25 cellular contexts compared by ENCODE assay signal in genomic region chr2:505931-506330, GRCh38.
"Had no signal": no experiment of that assay in that cellular context is flagged by ENCODE, and none has a peak within 500 bp of the region (broad histone marks: within the 10 kb centered on the region; RNA-seq: fewer than 3 reads in every experiment).

No MANE protein-coding gene starts in this region.

- H3K9me3 Mint-ChIP-seq: activated naive CD8-positive, alpha-beta T cell treated with anti-CD3 and anti-CD28 coated beads, Interleukin-2, amount 50 U/mL, for 24 hours; activated T-helper 1 cell treated with anti-CD3 and anti-CD28 coated beads, Interleukin-12 subunit alpha, Interleukin-12 subunit beta, Interleukin-2, Interleukin-4 antibody, amounts not matched to agents 30 ng/mL and 10 ng/mL and 1 ng/mL, durations not matched to agents 14 hours and 24 hours and 36 hours; T-helper 2 cell treated with Interferon-gamma antibody and Interleukin-4, amounts not matched to agents 5 μg/mL and 100 μg/mL, for 36 hours had no signal

- H3K27ac ChIP-seq: cardiac muscle cell, esophagus muscularis mucosa, lower lobe of right lung, pancreas, VCaP had no signal

- ATAC-seq: activated CD8-positive, alpha-beta T cell treated with anti-CD3 and anti-CD28 coated beads, Interleukin-2, amount 10 ng/mL, durations not matched to agents 7 days and 5 days; activated naive CD8-positive, alpha-beta T cell treated with anti-CD3 and anti-CD28 coated beads, Interleukin-2, amount 50 U/mL, for 24 hours; left lobe of liver; lower lobe of right lung; pancreas; sciatic nerve; T-cell had no signal

- H3K9me3 ChIP-seq: esophagus muscularis mucosa, lower lobe of right lung, pancreas had no signal

- H3K4me1 Mint-ChIP-seq: activated naive CD8-positive, alpha-beta T cell treated with anti-CD3 and anti-CD28 coated beads, Interleukin-2, amount 50 U/mL, for 24 hours; T-cell had no signal

- H3K4me1 ChIP-seq: esophagus muscularis mucosa, lower lobe of right lung, pancreas had no signal

- H3K27ac Mint-ChIP-seq: activated CD8-positive, alpha-beta T cell treated with anti-CD3 and anti-CD28 coated beads, Interleukin-2, amount 10 ng/mL, durations not matched to agents 7 days and 5 days; activated naive CD8-positive, alpha-beta T cell treated with anti-CD3 and anti-CD28 coated beads, Interleukin-2, amount 50 U/mL, for 24 hours; activated T-helper 1 cell treated with anti-CD3 and anti-CD28 coated beads, Interleukin-12 subunit alpha, Interleukin-12 subunit beta, Interleukin-2, Interleukin-4 antibody, amounts not matched to agents 30 ng/mL and 10 ng/mL and 1 ng/mL, durations not matched to agents 14 hours and 24 hours and 36 hours; dendritic cell treated with granulocyte-macrophage colony-stimulating factor and Interleukin-4, amounts not matched to agents 40 ng/mL and 50 ng/mL, for 4 days; naive B cell; T-cell; T-helper 2 cell treated with Interferon-gamma antibody and Interleukin-4, amounts not matched to agents 5 μg/mL and 100 μg/mL, for 36 hours had no signal

- H3K27me3 ChIP-seq: cardiac muscle cell, pancreas had no signal

- H3K27me3 Mint-ChIP-seq: dendritic cell treated with granulocyte-macrophage colony-stimulating factor and Interleukin-4, amounts not matched to agents 40 ng/mL and 50 ng/mL, for 4 days had no signal

- H3K4me3 ChIP-seq: cardiac muscle cell, esophagus muscularis mucosa, lower lobe of right lung, pancreas had no signal

- H3K36me3 ChIP-seq: cardiac muscle cell, esophagus muscularis mucosa, lower lobe of right lung, pancreas had no signal

- H3K36me3 Mint-ChIP-seq: naive B cell, T-cell had no signal

- H3K4me3 Mint-ChIP-seq: activated CD8-positive, alpha-beta T cell treated with anti-CD3 and anti-CD28 coated beads, Interleukin-2, amount 10 ng/mL, durations not matched to agents 7 days and 5 days; activated naive CD8-positive, alpha-beta T cell treated with anti-CD3 and anti-CD28 coated beads, Interleukin-2, amount 50 U/mL, for 24 hours; activated T-helper 1 cell treated with anti-CD3 and anti-CD28 coated beads, Interleukin-12 subunit alpha, Interleukin-12 subunit beta, Interleukin-2, Interleukin-4 antibody, amounts not matched to agents 30 ng/mL and 10 ng/mL and 1 ng/mL, durations not matched to agents 14 hours and 24 hours and 36 hours; dendritic cell treated with granulocyte-macrophage colony-stimulating factor and Interleukin-4, amounts not matched to agents 40 ng/mL and 50 ng/mL, for 4 days; naive B cell; T-cell; T-helper 2 cell treated with Interferon-gamma antibody and Interleukin-4, amounts not matched to agents 5 μg/mL and 100 μg/mL, for 36 hours had no signal

- DNase-seq: activated CD4-positive, alpha-beta T cell treated with anti-CD3 and anti-CD28 coated beads, Interleukin-2, amount 50 U/mL, for 1 hour; activated CD4-positive, CD25-positive, alpha-beta regulatory T cell treated with anti-CD3 and anti-CD28 coated beads, Interleukin-2, amount 50 U/mL, for 72 hours; activated CD8-positive, alpha-beta T cell treated with anti-CD3 and anti-CD28 coated beads, Interleukin-2, amount 10 ng/mL, durations not matched to agents 7 days and 5 days; activated gamma-delta T cell; activated naive CD4-positive, alpha-beta T cell treated with anti-CD3 and anti-CD28 coated beads, Interleukin-2, amount 50 U/mL, for 16 hours; activated naive CD8-positive, alpha-beta T cell treated with anti-CD3 and anti-CD28 coated beads, Interleukin-2, amount 50 U/mL, for 24 hours; effector memory CD4-positive, alpha-beta T cell; hypothalamus; kidney; lower lobe of right lung; mesendoderm; naive B cell; pancreas; small intestine; stimulated activated CD4-positive, alpha-beta T cell treated with anti-CD3 and anti-CD28 coated beads, Interleukin-4, amount 100 ng/mL, for 1 hour; stimulated activated naive CD4-positive, alpha-beta T cell treated with Interleukin-2 at 50 U/mL for 16 hours; T-cell had no signal
